In genomic region chr5:75059887-75060286, GRCh38 we compare ENCODE assay signal across 12 cellular contexts. TPM values are rescaled to one million over a fixed set of nuclear protein-coding genes. Genes with fewer than 3 reads are reported as not detected.
DNase-seq lines count a peak whose midpoint lies in the region; TF ChIP-seq lines count a peak whose summit lies in the region.
"Had no signal": no experiment of that assay in that cellular context is flagged by ENCODE, and none has a peak within 500 bp of the region (broad histone marks: within the 10 kb centered on the region; RNA-seq: fewer than 3 reads in every experiment).

No MANE protein-coding gene starts in this region.

- no peak overlapping the region for H3K4me3 ChIP-seq in CD4-positive, alpha-beta memory T cell (ENCODE audit: low read length in 2 of 2)
- no peak overlapping the region for H3K4me3 ChIP-seq in dorsolateral prefrontal cortex
- H3K4me3 ChIP-seq in tibial nerve: no peak overlapping the region
- H3K4me3 ChIP-seq in HAP-1: no peak overlapping the region
- H3K4me3 ChIP-seq: K562 had no signal

- H3K27ac ChIP-seq in CD4-positive, alpha-beta memory T cell (ENCODE audit: low read depth, low read length): peak overlapping the region; percentile 37
- H3K27ac ChIP-seq in dorsolateral prefrontal cortex: peak overlapping the region in 44 of 59 donors; percentile 5 to 81 (median 60)
- H3K27ac ChIP-seq in tibial nerve: no peak overlapping the region

- 77 to 85% methylated on average over 3 of the region's 3 CpGs for WGBS in tibial nerve, 2 donors

- peak overlapping the region; percentile 91 to 99 (median 96) for H3K27ac Mint-ChIP-seq in CD4-positive, alpha-beta memory T cell

- TF ChIP-seq CTCF in dorsolateral prefrontal cortex (IDR thresholded peaks at IDR 0.05 in 54 of 56, conservative IDR thresholded peaks at IDR 0.05 in 2 of 56; ENCODE audit: low read depth in 1 of 56, partially characterized antibody in 56 of 56) (no peak), tibial nerve (IDR thresholded peaks at IDR 0.05) (no peak)

- no peaks in the 10 kb centered on the region for H3K27me3 Mint-ChIP-seq in CD4-positive, alpha-beta memory T cell

- in situ Hi-C loops in KBM-7 (cut with MboI; ENCODE audit: low pct_unique_long_range_greater_than_20kb, low sequenced_read_pairs): no loop called here
- in situ Hi-C loops in HAP-1 (cut with MboI; ENCODE audit: low sequenced_read_pairs): no loop called here

- TF ChIP-seq POLR2A in tibial nerve (IDR thresholded peaks at IDR 0.05): no peak

- intact Hi-C loops in CD4-positive, alpha-beta memory T cell (cut with micrococcal nuclease): loop anchor here (1.0 to 10.0 kb wide), 2 partner anchors 8 to 455 kb away; partner anchors contain the start of genes CERT1, GCNT4 and POLK
- intact Hi-C loops in dorsolateral prefrontal cortex (cut with DNase I): no loop called here

- no peak for TF ChIP-seq EP300 in tibial nerve (IDR thresholded peaks at IDR 0.05)

- H3K9me3 Mint-ChIP-seq in CD4-positive, alpha-beta memory T cell: peaks cover 0 to 2% (median 0%) of the 10 kb centered on the region in 8 donors

- CTCF ChIA-PET in CD4-positive, alpha-beta memory T cell (lab: Charles Lee; ENCODE audit: partially characterized antibody): interaction anchor here (1.1 to 2.5 kb wide), 4 partner anchors 10 to 177 kb away, joined by 3 to 24 read pairs (median 8); partner anchors contain the start of gene ANKRD31

- H3K36me3 Mint-ChIP-seq in CD4-positive, alpha-beta memory T cell: peaks cover 0 to 3% of the 10 kb centered on the region in 2 donors
- H3K36me3 Mint-ChIP-seq: CD14-positive monocyte had no signal

- POLR2A ChIA-PET in CD4-positive, alpha-beta memory T cell (lab: Charles Lee; ENCODE audit: partially characterized antibody): interaction anchor here (0.6 to 4.9 kb wide), 8 partner anchors 9 to 277 kb away, joined by 4 to 31 read pairs (median 6); partner anchors contain the start of genes ANKRD31 and HMGCR

- peaks cover 38 to 78% (median 61%) of the 10 kb centered on the region in 4 donors for H3K4me1 Mint-ChIP-seq in CD4-positive, alpha-beta memory T cell

- H3K36me3 ChIP-seq in CD4-positive, alpha-beta memory T cell (ENCODE audit: insufficient read depth, low read length): no peaks in the 10 kb centered on the region
- H3K36me3 ChIP-seq in tibial nerve (no peaks in the 10 kb centered on the region), HAP-1 (replicated peaks) (no peaks in the 10 kb centered on the region)

- peak overlapping the region in 7 of 8 donors; percentile 29 to 75 (median 70) for H3K4me3 Mint-ChIP-seq in CD4-positive, alpha-beta memory T cell

- peaks cover 83% of the 10 kb centered on the region for H3K4me1 ChIP-seq in CD4-positive, alpha-beta memory T cell (ENCODE audit: insufficient read depth, low read length)
- H3K4me1 ChIP-seq in tibial nerve: no peaks in the 10 kb centered on the region
- H3K4me1 ChIP-seq in HAP-1: no peaks in the 10 kb centered on the region

- H3K9me3 ChIP-seq in CD4-positive, alpha-beta memory T cell (ENCODE audit: control insufficient read depth in 1 of 2, low read length in 2 of 2): no peaks in the 10 kb centered on the region
- no peaks in the 10 kb centered on the region for H3K9me3 ChIP-seq in tibial nerve
- H3K9me3 ChIP-seq in HAP-1: no peaks in the 10 kb centered on the region

- H3K27me3 ChIP-seq in CD4-positive, alpha-beta memory T cell (ENCODE audit: insufficient read depth, low read length): no peaks in the 10 kb centered on the region
- H3K27me3 ChIP-seq in dorsolateral prefrontal cortex: no peaks in the 10 kb centered on the region
- H3K27me3 ChIP-seq in tibial nerve: no peaks in the 10 kb centered on the region
- H3K27me3 ChIP-seq in HAP-1 (ENCODE audit: low read depth): no peaks in the 10 kb centered on the region

- DNase-seq in CD4-positive, alpha-beta memory T cell: peak; percentile 68 to 85 (median 81)
- peak; percentile 8 for DNase-seq in KBM-7
- DNase-seq in activated CD4-positive, alpha-beta T cell treated with anti-CD3 and anti-CD28 coated beads, Interleukin-2, amount 50 U/mL, for 4 hours: peak; percentile 23 to 25
- DNase-seq in dorsolateral prefrontal cortex: no peak
- no peak for DNase-seq in SIG-M5 (lab: John Stamatoyannopoulos, UW)
- DNase-seq in tibial nerve (ENCODE audit: low spot score in 2 of 2): no peak
- DNase-seq in HAP-1 (ENCODE audit: low spot score in 2 of 2): no peak
- DNase-seq: hypothalamus, NCI-H1694 treated with DMSO at 0.1 percent for 48 hours, NCI-H69 had no signal

RNA-seq across cellular contexts. Expression of gene GCNT4, which starts 7.5 kb away (rescaled TPM):
- 10 to 100 TPM; 30.8 to 31.4 TPM for total RNA-seq in CD4-positive, alpha-beta memory T cell
- polyA plus RNA-seq in CD4-positive, alpha-beta memory T cell: 1 to 10 TPM; 2.0 to 2.2 TPM
- total RNA-seq in dorsolateral prefrontal cortex (10 to 100 TPM in 13 of 120 experiments, 1 to 10 TPM in 107; 3.1 to 13.5 (median 7.1) TPM), tibial nerve (1 to 10 TPM in 1 of 4 donors, under 1 TPM in 3; 0.63 to 1.5 (median 0.94) TPM)
- total RNA-seq: K562 had no signal
- polyA plus RNA-seq: CD14-positive monocyte had no signal

Comparison
In these comparisons a context has a peak if more than half of its experiments do, and no peak if none do; other contexts are left out.
1. DNase-seq: peak in CD4-positive, alpha-beta memory T cell (5 of 5), KBM-7 (single experiment) and activated CD4-positive, alpha-beta T cell treated with anti-CD3 and anti-CD28 coated beads, Interleukin-2, amount 50 U/mL, for 4 hours (2 of 2); none in dorsolateral prefrontal cortex (0 of 10), SIG-M5 (single experiment), tibial nerve (0 of 2) and HAP-1 (0 of 2).
2. H3K27ac ChIP-seq: peak in CD4-positive, alpha-beta memory T cell (single experiment) and dorsolateral prefrontal cortex (44 of 59); none in tibial nerve (0 of 4).